Comparison of ENCODE assay signal across 18 cellular contexts in genomic region chr17:79077587-79077986, GRCh38. TPM values are rescaled to one million over a fixed set of nuclear protein-coding genes. Genes with fewer than 3 reads are reported as not detected.
"Had no signal": no experiment of that assay in that cellular context is flagged by ENCODE, and none has a peak within 500 bp of the region (broad histone marks: within the 10 kb centered on the region; RNA-seq: fewer than 3 reads in every experiment).

No MANE protein-coding gene starts in this region.

- H3K27me3 ChIP-seq: cardiac muscle cell, hepatocyte had no signal

- H3K27ac ChIP-seq: cardiac muscle cell, hepatocyte, neural progenitor cell had no signal

- H3K4me3 ChIP-seq: cardiac muscle cell, hepatocyte, lung, neural progenitor cell had no signal

- H3K27ac Mint-ChIP-seq: activated CD4-positive, alpha-beta T cell treated with anti-CD3 and anti-CD28 coated beads, Interleukin-2, amount 10 ng/mL, durations not matched to agents 24 days and 14 days; activated CD8-positive, alpha-beta T cell treated with anti-CD3 and anti-CD28 coated beads for 36 hours; activated naive CD4-positive, alpha-beta T cell treated with anti-CD3 and anti-CD28 coated beads, Interleukin-2, amount 50 U/mL, for 24 hours; mesothelial cell of epicardium; neural progenitor cell had no signal

- H3K36me3 ChIP-seq: neural progenitor cell had no signal

- H3K27me3 Mint-ChIP-seq: activated CD4-positive, alpha-beta T cell treated with anti-CD3 and anti-CD28 coated beads, Interleukin-2, amount 10 ng/mL, durations not matched to agents 24 days and 14 days; activated CD8-positive, alpha-beta T cell treated with anti-CD3 and anti-CD28 coated beads for 36 hours; activated naive CD4-positive, alpha-beta T cell treated with anti-CD3 and anti-CD28 coated beads, Interleukin-2, amount 50 U/mL, for 24 hours; effector memory CD8-positive, alpha-beta T cell; T-cell had no signal

- ATAC-seq: activated CD8-positive, alpha-beta T cell treated with anti-CD3 and anti-CD28 coated beads for 36 hours; effector memory CD8-positive, alpha-beta T cell; left colon; sciatic nerve; SK-N-SH treated with all-trans-retinoic acid at 6 μM for 48 hours; T-cell had no signal

- H3K9me3 Mint-ChIP-seq: activated CD4-positive, alpha-beta T cell treated with anti-CD3 and anti-CD28 coated beads, Interleukin-2, amount 10 ng/mL, durations not matched to agents 24 days and 14 days; activated CD8-positive, alpha-beta T cell treated with anti-CD3 and anti-CD28 coated beads for 36 hours; activated naive CD4-positive, alpha-beta T cell treated with anti-CD3 and anti-CD28 coated beads, Interleukin-2, amount 50 U/mL, for 24 hours; effector memory CD8-positive, alpha-beta T cell; mesothelial cell of epicardium; neural progenitor cell; T-cell had no signal

- DNase-seq: activated CD4-positive, alpha-beta T cell treated with anti-CD3 and anti-CD28 coated beads, Interleukin-2, amount 10 ng/mL, durations not matched to agents 24 days and 14 days; activated CD4-positive, CD25-positive, alpha-beta regulatory T cell; activated CD8-positive, alpha-beta T cell treated with anti-CD3 and anti-CD28 coated beads for 36 hours; activated effector memory CD4-positive, alpha-beta T cell treated with anti-CD3 and anti-CD28 coated beads, Interleukin-2, amount 50 U/mL, for 16 hours; activated T-cell treated with anti-CD3 and anti-CD28 coated beads, Interleukin-2, amount 50 U/mL, for 48 hours; effector memory CD8-positive, alpha-beta T cell; left colon; stimulated activated CD8-positive, alpha-beta memory T cell treated with anti-CD3 and anti-CD28 coated beads, Interleukin-4, amount 100 ng/mL, for 48 hours; stimulated activated naive CD4-positive, alpha-beta T cell; T-cell had no signal

- H3K4me3 Mint-ChIP-seq: activated CD4-positive, alpha-beta T cell treated with anti-CD3 and anti-CD28 coated beads, Interleukin-2, amount 10 ng/mL, durations not matched to agents 24 days and 14 days; activated CD8-positive, alpha-beta T cell treated with anti-CD3 and anti-CD28 coated beads for 36 hours; activated naive CD4-positive, alpha-beta T cell treated with anti-CD3 and anti-CD28 coated beads, Interleukin-2, amount 50 U/mL, for 24 hours; effector memory CD8-positive, alpha-beta T cell; mesothelial cell of epicardium; neural progenitor cell; T-cell had no signal

RNA-seq across cellular contexts. Expression of gene C1QTNF1, which starts 53.6 kb away (rescaled TPM):
- total RNA-seq: activated CD4-positive, alpha-beta T cell treated with anti-CD3 and anti-CD28 coated beads, Interleukin-2, amount 10 ng/mL, durations not matched to agents 24 days and 14 days had no signal
